In the genomic region with DNA sequence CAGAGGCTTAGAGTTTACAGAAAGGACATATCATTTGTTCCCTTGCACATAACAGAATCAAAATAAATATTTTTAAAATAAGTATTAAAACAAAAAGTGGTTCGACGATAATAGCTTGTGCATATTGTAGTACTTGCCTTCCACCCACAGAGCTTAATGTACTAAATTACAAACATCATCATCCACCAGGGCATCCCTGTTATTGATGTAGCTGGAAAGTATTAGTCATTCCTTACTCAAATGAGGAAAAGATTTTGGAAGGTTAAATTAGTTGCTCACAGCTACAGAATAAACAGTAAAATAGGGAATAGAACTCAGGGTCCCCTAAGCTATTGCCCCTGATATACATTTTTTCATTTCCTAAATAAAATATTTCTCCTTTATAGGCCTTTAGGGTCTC, we compare ENCODE assay signal across 14 cellular contexts.
DNase-seq lines count a peak whose midpoint lies in the region; ATAC-seq, FAIRE-seq and TF ChIP-seq lines count a peak whose summit lies in the region.
"Had no signal": no experiment of that assay in that cellular context is flagged by ENCODE, and none has a peak within 500 bp of the region (broad histone marks: within the 10 kb centered on the region; RNA-seq: fewer than 3 reads in every experiment).

No MANE protein-coding gene starts in this region.

- H3K4me1 Mint-ChIP-seq in MCF 10A (ENCODE audit: insufficient read depth, unreplicated experiment) (peaks cover 12% of the 10 kb centered on the region), astrocyte (ENCODE audit: low read depth, unreplicated experiment) (peaks cover 12% of the 10 kb centered on the region)
- H3K4me1 Mint-ChIP-seq in activated naive CD4-positive, alpha-beta T cell treated with anti-CD3 and anti-CD28 coated beads for 36 hours (ENCODE audit: low read depth), result peaks cover 1% of the 10 kb centered on the region
- H3K4me1 Mint-ChIP-seq: activated CD4-positive, alpha-beta T cell treated with anti-CD3 and anti-CD28 coated beads, Interleukin-2, amount 10 ng/mL, durations not matched to agents 7 days and 5 days; memory B cell had no signal

- POLR2A ChIA-PET in MCF 10A (lab: Yijun Ruan, JAX), result interaction anchor here (0.7 to 1.4 kb wide), 4 partner anchors 9 to 22 kb away, joined by 3 to 6 read pairs (median 3); no protein-coding TSS in a partner anchor

- H3K4me3 Mint-ChIP-seq in MCF 10A (ENCODE audit: unreplicated experiment) (no peak overlapping the region), astrocyte (ENCODE audit: unreplicated experiment) (no peak overlapping the region)
- H3K4me3 Mint-ChIP-seq in activated naive CD4-positive, alpha-beta T cell treated with anti-CD3 and anti-CD28 coated beads for 36 hours, result no peak overlapping the region
- H3K4me3 Mint-ChIP-seq: activated CD4-positive, alpha-beta T cell treated with anti-CD3 and anti-CD28 coated beads, Interleukin-2, amount 10 ng/mL, durations not matched to agents 7 days and 5 days; memory B cell had no signal

- peaks cover 73% of the 10 kb centered on the region for H3K79me2 ChIP-seq in astrocyte (ENCODE audit: insufficient read depth, low read length)

- peaks cover 43% of the 10 kb centered on the region for H4K20me1 ChIP-seq in astrocyte (ENCODE audit: insufficient read depth, low read length)

- H3K4me3 ChIP-seq in breast epithelium (no peak overlapping the region), astrocyte (ENCODE audit: insufficient read depth, low read depth, low read length) (no peak overlapping the region), uterus (no peak overlapping the region)
- H3K4me3 ChIP-seq: HAP-1, SK-N-MC, upper lobe of right lung had no signal

- ATAC-seq in GM18498 (IDR thresholded peaks at IDR 0.05; ENCODE audit: unreplicated experiment), result no peak
- ATAC-seq: upper lobe of right lung had no signal

- peak; percentile 12 for DNase-seq in MCF 10A (ENCODE audit: unreplicated experiment)
- no peak for DNase-seq in breast epithelium (ENCODE audit: low spot score in 2 of 2)
- DNase-seq in astrocyte (ENCODE audit: low read depth), result peak; percentile 76
- DNase-seq in hepatic stellate cell (ENCODE audit: low spot score), result peak; percentile 17
- DNase-seq in uterus, result no peak
- DNase-seq in activated naive CD4-positive, alpha-beta T cell treated with anti-CD3 and anti-CD28 coated beads for 36 hours, result no peak
- DNase-seq in NCI-H748 treated with DMSO at 0.1 percent for 48 hours (lab: John Stamatoyannopoulos, UW), result no peak
- DNase-seq: activated CD4-positive, alpha-beta T cell treated with anti-CD3 and anti-CD28 coated beads, Interleukin-2, amount 10 ng/mL, durations not matched to agents 7 days and 5 days; NCI-H510A treated with DMSO at 0.1 percent for 48 hours; upper lobe of right lung had no signal

- H3K27me3 ChIP-seq in breast epithelium, result no peaks in the 10 kb centered on the region
- H3K27me3 ChIP-seq in astrocyte (ENCODE audit: insufficient read depth, low read length), result no peaks in the 10 kb centered on the region
- H3K27me3 ChIP-seq in uterus, result no peaks in the 10 kb centered on the region
- H3K27me3 ChIP-seq: upper lobe of right lung had no signal

- TF ChIP-seq POLR2A in breast epithelium (IDR thresholded peaks at IDR 0.05), result no peak
- TF ChIP-seq POLR2A in uterus (IDR thresholded peaks at IDR 0.05), result no peak

- H3K27me3 Mint-ChIP-seq in MCF 10A (ENCODE audit: insufficient read depth, unreplicated experiment) (no peaks in the 10 kb centered on the region), astrocyte (ENCODE audit: low read depth, unreplicated experiment) (no peaks in the 10 kb centered on the region)
- no peaks in the 10 kb centered on the region for H3K27me3 Mint-ChIP-seq in activated naive CD4-positive, alpha-beta T cell treated with anti-CD3 and anti-CD28 coated beads for 36 hours (ENCODE audit: low read depth)
- H3K27me3 Mint-ChIP-seq: activated CD4-positive, alpha-beta T cell treated with anti-CD3 and anti-CD28 coated beads, Interleukin-2, amount 10 ng/mL, durations not matched to agents 7 days and 5 days; memory B cell had no signal

- H3K27ac ChIP-seq in breast epithelium (no peak overlapping the region), astrocyte (ENCODE audit: low read depth, low read length) (no peak overlapping the region), uterus (peak overlapping the region; percentile 33 to 46)
- H3K27ac ChIP-seq: SK-N-MC, upper lobe of right lung had no signal

- H3K9me3 Mint-ChIP-seq in MCF 10A (ENCODE audit: unreplicated experiment) (peaks cover 6% of the 10 kb centered on the region), astrocyte (ENCODE audit: unreplicated experiment) (peaks cover 1% of the 10 kb centered on the region)
- peaks cover 3% of the 10 kb centered on the region for H3K9me3 Mint-ChIP-seq in activated naive CD4-positive, alpha-beta T cell treated with anti-CD3 and anti-CD28 coated beads for 36 hours

- no peaks in the 10 kb centered on the region for H3K9me3 ChIP-seq in breast epithelium
- no peaks in the 10 kb centered on the region for H3K9me3 ChIP-seq in astrocyte (ENCODE audit: insufficient read depth, low read depth, low read length)
- H3K9me3 ChIP-seq in uterus, result no peaks in the 10 kb centered on the region
- H3K9me3 ChIP-seq: HAP-1, upper lobe of right lung had no signal

- FAIRE-seq in astrocyte (lab: Jason Lieb, UNC), result no peak

- H2AFZ ChIP-seq in astrocyte (ENCODE audit: low read depth, low read length), result no peak overlapping the region

- H3K36me3 ChIP-seq in breast epithelium, result no peaks in the 10 kb centered on the region
- no peaks in the 10 kb centered on the region for H3K36me3 ChIP-seq in astrocyte (ENCODE audit: insufficient read depth, low read length)
- no peaks in the 10 kb centered on the region for H3K36me3 ChIP-seq in uterus
- H3K36me3 ChIP-seq: HAP-1, upper lobe of right lung had no signal

- H3K4me1 ChIP-seq in breast epithelium (peaks cover 0 to 3% of the 10 kb centered on the region in 2 donors), astrocyte (ENCODE audit: insufficient read depth, low read length) (no peaks in the 10 kb centered on the region), uterus (no peaks in the 10 kb centered on the region)
- H3K4me1 ChIP-seq: HAP-1, upper lobe of right lung had no signal

- H3K27ac Mint-ChIP-seq in MCF 10A (ENCODE audit: low read depth, unreplicated experiment) (no peak overlapping the region), astrocyte (ENCODE audit: unreplicated experiment) (no peak overlapping the region)
- no peak overlapping the region for H3K27ac Mint-ChIP-seq in activated naive CD4-positive, alpha-beta T cell treated with anti-CD3 and anti-CD28 coated beads for 36 hours
- H3K27ac Mint-ChIP-seq: activated CD4-positive, alpha-beta T cell treated with anti-CD3 and anti-CD28 coated beads, Interleukin-2, amount 10 ng/mL, durations not matched to agents 7 days and 5 days; memory B cell had no signal

- H3K36me3 Mint-ChIP-seq in MCF 10A (ENCODE audit: insufficient read depth, unreplicated experiment) (no peaks in the 10 kb centered on the region), astrocyte (ENCODE audit: low read depth, unreplicated experiment) (peaks cover 3% of the 10 kb centered on the region)
- no peaks in the 10 kb centered on the region for H3K36me3 Mint-ChIP-seq in activated naive CD4-positive, alpha-beta T cell treated with anti-CD3 and anti-CD28 coated beads for 36 hours (ENCODE audit: low read depth)
- H3K36me3 Mint-ChIP-seq: memory B cell had no signal

- no TSS peak for BruUV-seq in MCF 10A (replicated peaks; lab: Mats Ljungman, UMichigan)

- CTCF ChIA-PET in MCF 10A (lab: Yijun Ruan, JAX), result interaction anchor here (0.5 to 0.6 kb wide), 2 partner anchors 72 to 154 kb away, joined by 3 read pairs; no protein-coding TSS in a partner anchor
- CTCF ChIA-PET in activated naive CD4-positive, alpha-beta T cell treated with anti-CD3 and anti-CD28 coated beads for 36 hours (lab: Charles Lee), result interaction anchor here (0.6 to 1.0 kb wide), 2 partner anchors 79 to 905 kb away, joined by 3 to 4 read pairs; no protein-coding TSS in a partner anchor

- H3K4me2 ChIP-seq in astrocyte (ENCODE audit: low read length), result no peak overlapping the region

- TF ChIP-seq CTCF in MCF 10A (IDR thresholded peaks at IDR 0.05; ENCODE audit: unreplicated experiment) (no peak), breast epithelium (IDR thresholded peaks at IDR 0.05) (no peak), astrocyte (IDR thresholded peaks at IDR 0.05; ENCODE audit: insufficient read depth, low read depth, low read length) (no peak), uterus (IDR thresholded peaks at IDR 0.05) (no peak)

- H3K9ac ChIP-seq in astrocyte (ENCODE audit: low read length), result no peak overlapping the region

- intact Hi-C loops in MCF 10A (cut with micrococcal nuclease), result no loop called here
- intact Hi-C loops in breast epithelium (cut with DNase I; ENCODE audit: low total_unique reads), result no loop called here
- intact Hi-C loops in uterus (cut with DNase I; ENCODE audit: low total_unique reads), result no loop called here
- intact Hi-C loops in activated naive CD4-positive, alpha-beta T cell treated with anti-CD3 and anti-CD28 coated beads for 36 hours (cut with micrococcal nuclease), result no loop called here

Comparison
In these comparisons a context has a peak if more than half of its experiments do, and no peak if none do; other contexts are left out.
1. DNase-seq: peak in MCF 10A (single experiment), astrocyte (single experiment) and hepatic stellate cell (single experiment); none in breast epithelium (0 of 2), uterus (0 of 2), activated naive CD4-positive, alpha-beta T cell treated with anti-CD3 and anti-CD28 coated beads for 36 hours (single experiment) and NCI-H748 treated with DMSO at 0.1 percent for 48 hours (single experiment).
2. H3K27ac ChIP-seq: peak in uterus (2 of 2); none in breast epithelium (0 of 2) and astrocyte (single experiment).